In genomic region chr5:134845335-134845851, GRCh38 we compare ENCODE assay signal across 8 cellular contexts. TPM values are rescaled to one million over a fixed set of nuclear protein-coding genes. Genes with fewer than 3 reads are reported as not detected.
DNase-seq lines count a peak whose midpoint lies in the region; ATAC-seq, FAIRE-seq and TF ChIP-seq lines count a peak whose summit lies in the region.

No MANE protein-coding gene starts in this region.

- no peaks in the 10 kb centered on the region for H3K9me3 Mint-ChIP-seq in activated B cell treated with CpG ODN at 0.5 μM for 24 hours

- H3K9me3 ChIP-seq in HEK293 (ENCODE audit: control insufficient read depth, insufficient read depth, low read depth, low read length) (no peaks in the 10 kb centered on the region), right atrium auricular region (no peaks in the 10 kb centered on the region)

- H3K4me1 ChIP-seq in HEK293 (ENCODE audit: control insufficient read depth, insufficient read depth, low read length) = peaks cover 4% of the 10 kb centered on the region; the same call in 1 of the 2 replicates
- H3K4me1 ChIP-seq in right atrium auricular region = peaks cover 0 to 29% of the 10 kb centered on the region in 2 donors

- peak overlapping the region; percentile 87 for H3K4me3 ChIP-seq in HEK293 (ENCODE audit: low read depth, low read length)
- peak overlapping the region; percentile 80 to 95 for H3K4me3 ChIP-seq in right atrium auricular region
- peak overlapping the region in 6 of 7 experiments; percentile 63 to 92 (median 80) for H3K4me3 ChIP-seq in skin epidermis

- POLR2A ChIA-PET in HEK293 (lab: Yijun Ruan, JAX) (interaction anchor here (0.5 to 1.8 kb wide), 12 partner anchors 9 to 478 kb away, joined by 3 to 16 read pairs (median 5); partner anchors contain the start of genes CAMLG, CDKL3, DDX46 and PCBD2), activated B cell treated with CpG ODN at 0.5 μM for 24 hours (lab: Charles Lee) (interaction anchor here (0.6 to 1.3 kb wide), 19 partner anchors 10 to 868 kb away, joined by 3 to 45 read pairs (median 4); partner anchors contain the start of genes CAMLG, DDX46, PCBD2 and SEC24A)

- no peak for DNase-seq in activated B cell treated with CpG ODN at 0.5 μM for 24 hours
- DNase-seq in right atrium auricular region (ENCODE audit: low spot score) = no peak
- DNase-seq in Ammon's horn (ENCODE audit: low spot score) = no peak
- DNase-seq in Kasumi-1 (lab: John Stamatoyannopoulos, UW) = no peak
- DNase-seq in RCC 7860 (ENCODE audit: low spot score) = no peak

- H3K36me3 ChIP-seq in HEK293 (ENCODE audit: control insufficient read depth in 2 of 2, insufficient read depth in 1 of 2, low read length in 2 of 2) = peaks cover 15% of the 10 kb centered on the region in 2 experiments; a peak in 2 of 3 replicates
- H3K36me3 ChIP-seq in right atrium auricular region = peaks cover under 1% of the 10 kb centered on the region

- no peaks in the 10 kb centered on the region for H3K27me3 Mint-ChIP-seq in activated B cell treated with CpG ODN at 0.5 μM for 24 hours

- H3K27ac ChIP-seq in HEK293 (ENCODE audit: extremely low read depth, low read depth, low read length) (peak overlapping the region; percentile 97), right atrium auricular region (peak overlapping the region; percentile 91 to 96), skin epidermis (peak overlapping the region in 20 of 21 experiments; percentile 90 to 99 (median 97))

- no peaks in the 10 kb centered on the region for H3K27me3 ChIP-seq in right atrium auricular region

- peaks cover 26% of the 10 kb centered on the region for H3K4me1 Mint-ChIP-seq in activated B cell treated with CpG ODN at 0.5 μM for 24 hours

- ATAC-seq in activated B cell treated with CpG ODN at 0.5 μM for 24 hours (ENCODE audit: low read depth) (no peak), HG03378 (IDR thresholded peaks at IDR 0.05; ENCODE audit: unreplicated experiment) (no peak)

- peak overlapping the region; percentile 83 for H3K4me3 Mint-ChIP-seq in activated B cell treated with CpG ODN at 0.5 μM for 24 hours

- H3K36me3 Mint-ChIP-seq in activated B cell treated with CpG ODN at 0.5 μM for 24 hours (ENCODE audit: low read depth) = peaks cover 13% of the 10 kb centered on the region

- intact Hi-C loops in activated B cell treated with CpG ODN at 0.5 μM for 24 hours (cut with micrococcal nuclease) = loop anchor here (1.0 to 10.0 kb wide), 7 partner anchors 29 to 301 kb away; partner anchors contain the start of genes CAMLG, DDX46, PCBD2 and SAR1B

- H3K27ac Mint-ChIP-seq in activated B cell treated with CpG ODN at 0.5 μM for 24 hours = peak overlapping the region; percentile 95

- no peak for FAIRE-seq in RCC 7860 (lab: Jason Lieb, UNC)

- TF ChIP-seq CTCF in HEK293 (tag by site-specific recombination; IDR thresholded peaks at IDR 0.05) (no peak), activated B cell treated with CpG ODN at 0.5 μM for 24 hours (IDR thresholded peaks at IDR 0.05) (no peak), right atrium auricular region (IDR thresholded peaks at IDR 0.05) (no peak)

- CTCF ChIA-PET in HEK293 (lab: Yijun Ruan, JAX) (interaction anchor here (0.5 to 1.5 kb wide), 5 partner anchors 11 to 87 kb away, joined by 3 to 7 read pairs (median 4); partner anchors contain the start of genes DDX46 and PCBD2), activated B cell treated with CpG ODN at 0.5 μM for 24 hours (lab: Charles Lee) (interaction anchor here (0.6 to 1.1 kb wide), 5 partner anchors 21 to 107 kb away, joined by 3 to 9 read pairs (median 3); partner anchors contain the start of genes CAMLG and PCBD2)

TF ChIP-seq in HEK293, 187 proteins besides CTCF, POLR2A, EP300 and RAD21:
- TF ChIP-seq ZNF530 (tag by site-specific recombination; IDR thresholded peaks at IDR 0.05; ENCODE audit: low read depth) (no peak), ZNF366 (tag by site-specific recombination; conservative IDR thresholded peaks at IDR 0.05) (peak; percentile 50), IKZF3 (tag by site-specific recombination; IDR thresholded peaks at IDR 0.05) (0 out of 2 replicates have a peak, but pooled peaks have one; percentile 10), PRDM10 (tag by site-specific recombination; IDR thresholded peaks at IDR 0.05) (peak; percentile 73), MZF1 (tag by site-specific recombination; IDR thresholded peaks at IDR 0.05; ENCODE audit: borderline replicate concordance) (peak; percentile 100), MEIS1 (CRISPR knock-in tag; IDR thresholded peaks at IDR 0.05; ENCODE audit: borderline replicate concordance) (no peak), ZNF350 (tag by site-specific recombination; IDR thresholded peaks at IDR 0.05) (no peak), ZNF341 (tag by site-specific recombination; IDR thresholded peaks at IDR 0.05; ENCODE audit: low read depth) (0 out of 2 replicates have a peak, but pooled peaks have one; percentile 10), ZNF24 (tag by site-specific recombination; IDR thresholded peaks at IDR 0.05) (0 out of 2 replicates have a peak, but pooled peaks have one; percentile 60), ZNF501 (tag by site-specific recombination; IDR thresholded peaks at IDR 0.05) (peak; percentile 36; the same call in 1 of the 2 replicates), ZBTB17 (tag by site-specific recombination; IDR thresholded peaks at IDR 0.05) (0 out of 2 replicates have a peak, but pooled peaks have one; percentile 17)

RNA-seq across cellular contexts. Expression of gene C5orf24, which starts 0.4 kb away (rescaled TPM):
- total RNA-seq in activated B cell treated with CpG ODN at 0.5 μM for 24 hours = 32.0 and 36.1 TPM in 2 replicates
- 10 to 100 TPM; 33.7 to 34.9 TPM for total RNA-seq in right atrium auricular region

RNA-seq across cellular contexts. Expression of gene TXNDC15, which starts 28.8 kb away (rescaled TPM):
- total RNA-seq in activated B cell treated with CpG ODN at 0.5 μM for 24 hours (26.6 and 30.7 TPM in 2 replicates), right atrium auricular region (10 to 100 TPM; 65.6 to 98.1 TPM)

RNA-seq across cellular contexts. Expression of gene PCBD2, which starts 59.5 kb away (rescaled TPM):
- total RNA-seq in activated B cell treated with CpG ODN at 0.5 μM for 24 hours (8.4 and 11.5 TPM in 2 replicates), right atrium auricular region (10 to 100 TPM; 10.9 to 19.1 TPM)
